In genomic region chr12:22657538-22657937, GRCh38 we compare ENCODE assay signal across 14 cellular contexts. TPM values are rescaled to one million over a fixed set of nuclear protein-coding genes. Genes with fewer than 3 reads are reported as not detected.
A peak's percentile ranks its signal among the peaks of the same experiment; 100 is the strongest.
DNase-seq lines count a peak whose midpoint lies in the region; ATAC-seq, FAIRE-seq and TF ChIP-seq lines count a peak whose summit lies in the region.
"Had no signal": no experiment of that assay in that cellular context is flagged by ENCODE, and none has a peak within 500 bp of the region (broad histone marks: within the 10 kb centered on the region; RNA-seq: fewer than 3 reads in every experiment).

No MANE protein-coding gene starts in this region.

- H3K27ac Mint-ChIP-seq in progenitor cell of endocrine pancreas, result peak overlapping the region; percentile 51

- no peak overlapping the region for H3K4me3 ChIP-seq in choroid plexus epithelial cell (ENCODE audit: low read depth, low read length)
- H3K4me3 ChIP-seq: mucosa of descending colon, PC-9 had no signal

- H3K4me3 Mint-ChIP-seq in progenitor cell of endocrine pancreas (ENCODE audit: low read depth), result no peak overlapping the region

- H3K4me1 Mint-ChIP-seq in progenitor cell of endocrine pancreas (ENCODE audit: low read depth), result peaks cover 26% of the 10 kb centered on the region

- FAIRE-seq in HTR-8/SVneo (lab: Jason Lieb, UNC) (peak; percentile 85), GM12891 (lab: Jason Lieb, UNC) (no peak)

- DNase-seq in HTR-8/SVneo (ENCODE audit: insufficient read length, low spot score) (no peak), choroid plexus epithelial cell (ENCODE audit: low read depth) (peak; percentile 62), progenitor cell of endocrine pancreas (ENCODE audit: low spot score, unreplicated experiment) (no peak), EL (no peak), kidney glomerular epithelial cell (lab: John Stamatoyannopoulos, UW) (no peak), GM12891 (ENCODE audit: insufficient read length, low spot score) (no peak)
- DNase-seq: central memory CD4-positive, alpha-beta T cell; islet precursor cell; Karpas-422; mucosa of descending colon; PC-9; SK-N-SH had no signal

- TF ChIP-seq POLR2A in GM12891 (IDR thresholded peaks at IDR 0.05; ENCODE audit: low read depth, low read length), result no peak

- no peaks in the 10 kb centered on the region for H3K27me3 Mint-ChIP-seq in progenitor cell of endocrine pancreas

- ATAC-seq in GM18858 (IDR thresholded peaks at IDR 0.05; ENCODE audit: unreplicated experiment), result peak; percentile 50
- ATAC-seq: mucosa of descending colon had no signal

- peaks cover 3% of the 10 kb centered on the region for H3K9me3 Mint-ChIP-seq in progenitor cell of endocrine pancreas (ENCODE audit: low read depth)
- H3K9me3 Mint-ChIP-seq: activated naive CD4-positive, alpha-beta T cell treated with anti-CD3 and anti-CD28 coated beads for 36 hours had no signal

- TF ChIP-seq CTCF in choroid plexus epithelial cell (conservative IDR thresholded peaks at IDR 0.05; ENCODE audit: low read depth, low read length), result no peak
- no peak for TF ChIP-seq CTCF in progenitor cell of endocrine pancreas (IDR thresholded peaks at IDR 0.05; ENCODE audit: unreplicated experiment)

- H3K36me3 Mint-ChIP-seq in progenitor cell of endocrine pancreas (ENCODE audit: insufficient read depth), result peaks cover 38% of the 10 kb centered on the region

TF ChIP-seq in GM12891, 5 proteins besides CTCF, POLR2A, EP300 and RAD21:
- TF ChIP-seq POLR2AphosphoS5 (IDR thresholded peaks at IDR 0.05; ENCODE audit: low read depth, low read length) (no peak), SPI1 (IDR thresholded peaks at IDR 0.05; ENCODE audit: low read depth, low read length) (no peak)

RNA-seq across cellular contexts. Expression of gene ETNK1, which starts 32.6 kb away (rescaled TPM):
- 285 and 295 TPM in 2 replicates for total RNA-seq in progenitor cell of endocrine pancreas
- polyA plus RNA-seq in GM12891 (2012; ENCODE audit: low read depth, missing spikeins), result 13.4 TPM
